ENCODE assay signal across 21 cellular contexts in genomic region chr2:210730672-210731071, GRCh38.
DNase-seq lines count a peak whose midpoint lies in the region; ATAC-seq, FAIRE-seq and TF ChIP-seq lines count a peak whose summit lies in the region.
"Had no signal": no experiment of that assay in that cellular context is flagged by ENCODE, and none has a peak within 500 bp of the region (broad histone marks: within the 10 kb centered on the region; RNA-seq: fewer than 3 reads in every experiment).

No MANE protein-coding gene starts in this region.

- no peak overlapping the region for H3K4ac ChIP-seq in IMR-90 (ENCODE audit: low read depth, low read length)

- H3K79me1 ChIP-seq in IMR-90 (ENCODE audit: low read depth in 1 of 2, low read length in 2 of 2), result no peaks in the 10 kb centered on the region

- no peak overlapping the region for H4K8ac ChIP-seq in IMR-90 (ENCODE audit: low read depth in 2 of 2, low read length in 2 of 2)

- WGBS in HepG2 (ENCODE audit: low lambda C conversion rate), result 22% methylated on average over 2 of the region's 2 CpGs
- WGBS in right lobe of liver (ENCODE audit: insufficient coverage, low coverage, low lambda C conversion rate, missing lambda C conversion rate), result 71% methylated on average over 2 of the region's 2 CpGs
- no CpG with 5 or more reads among the region's 2 CpGs for WGBS in IMR-90 (ENCODE audit: extremely low coverage in 2 of 2, insufficient read length in 1 of 2), 2 experiments
- WGBS in K562 (ENCODE audit: insufficient coverage, low coverage, missing lambda C conversion rate), result 0% methylated on average over 2 of the region's 2 CpGs

- H2AFZ ChIP-seq in HepG2 (ENCODE audit: low read length) (no peak overlapping the region), IMR-90 (replicated peaks; ENCODE audit: low read length, poor library complexity) (no peak overlapping the region), K562 (ENCODE audit: low read depth, low read length) (no peak overlapping the region)

- BruUV-seq in HepG2 (replicated peaks; lab: Mats Ljungman, UMichigan) (no TSS peak), IMR-90 (replicated peaks; lab: Mats Ljungman, UMichigan) (no TSS peak), K562 (replicated peaks; lab: Mats Ljungman, UMichigan) (no TSS peak)

- H3K9me1 ChIP-seq in IMR-90 (ENCODE audit: insufficient read depth, low read length), result no peaks in the 10 kb centered on the region
- H3K9me1 ChIP-seq in K562 (ENCODE audit: control insufficient read depth, insufficient read depth, low read length), result no peaks in the 10 kb centered on the region

- no peak overlapping the region for H3K14ac ChIP-seq in IMR-90 (replicated peaks; ENCODE audit: low read depth, low read length)

- TF ChIP-seq EP300 in HepG2 (IDR thresholded peaks at IDR 0.05; ENCODE audit: low read depth in 2 of 2, low read length in 2 of 2) (no peak), HepG2 (CRISPR knock-in tag; IDR thresholded peaks at IDR 0.05; ENCODE audit: borderline replicate concordance) (no peak), K562 (IDR thresholded peaks at IDR 0.05; ENCODE audit: low read length) (no peak)

- H3K79me2 ChIP-seq in HepG2 (ENCODE audit: insufficient read depth, low read length) (no peaks in the 10 kb centered on the region), K562 (ENCODE audit: control insufficient read depth, insufficient read depth, low read length) (no peaks in the 10 kb centered on the region)

- H4K5ac ChIP-seq in IMR-90 (ENCODE audit: low read depth, low read length), result no peak overlapping the region

- TF ChIP-seq RAD21 in HepG2 (CRISPR knock-in tag; IDR thresholded peaks at IDR 0.05) (no peak), IMR-90 (IDR thresholded peaks at IDR 0.05; ENCODE audit: low read length) (no peak), K562 (CRISPR knock-in tag; conservative IDR thresholded peaks at IDR 0.05 in 1 of 2, IDR thresholded peaks at IDR 0.05 in 1 of 2) (no peak)

- H3K9ac ChIP-seq in HepG2 (ENCODE audit: insufficient read depth, low read depth, low read length), result no peak overlapping the region
- no peak overlapping the region for H3K9ac ChIP-seq in IMR-90 (ENCODE audit: low read depth, low read length)
- H3K9ac ChIP-seq in K562 (ENCODE audit: insufficient read depth in 1 of 2, low read depth in 2 of 2, low read length in 2 of 2), result no peak overlapping the region
- H3K9ac ChIP-seq: BLaER1 treated with 17β-estradiol and CSF1 and Interleukin-3, amounts not matched to agents 10 nM and 100 nM had no signal

- H4K20me1 ChIP-seq in HepG2 (ENCODE audit: insufficient read depth, low read length) (no peaks in the 10 kb centered on the region), IMR-90 (ENCODE audit: insufficient read depth, low read length) (no peaks in the 10 kb centered on the region), K562 (replicated peaks; ENCODE audit: control insufficient read depth, insufficient read depth, low read length) (no peaks in the 10 kb centered on the region)
- H4K20me1 ChIP-seq: BLaER1 treated with 17β-estradiol and CSF1 and Interleukin-3, amounts not matched to agents 10 nM and 100 nM had no signal

- no peak overlapping the region for H3K27ac ChIP-seq in HepG2 (ENCODE audit: extremely low read length, insufficient read depth, low read length)
- H3K27ac ChIP-seq in right lobe of liver, result no peak overlapping the region
- H3K27ac ChIP-seq in IMR-90 (ENCODE audit: insufficient read depth, low read length), result no peak overlapping the region
- no peak overlapping the region for H3K27ac ChIP-seq in K562 (ENCODE audit: extremely low read depth, low read depth, low read length)
- H3K27ac ChIP-seq: BLaER1 treated with 17β-estradiol and CSF1 and Interleukin-3, amounts not matched to agents 10 nM and 100 nM; C4-2B had no signal

- no peak overlapping the region for H3K23ac ChIP-seq in IMR-90 (ENCODE audit: low read depth, low read length)

- no peak overlapping the region for H2BK20ac ChIP-seq in IMR-90 (ENCODE audit: low read depth, low read length)

- no peak overlapping the region for H2AK9ac ChIP-seq in IMR-90 (replicated peaks; ENCODE audit: low read depth, low read length, poor library complexity)

- H3K56ac ChIP-seq in IMR-90 (ENCODE audit: extremely low read depth, insufficient read depth, low read length), result no peak overlapping the region

- H2BK15ac ChIP-seq in IMR-90 (ENCODE audit: low read depth, low read length), result no peak overlapping the region

- DNase-seq in HepG2 (ENCODE audit: low spot score) (no peak), right lobe of liver (no peak), IMR-90 (no peak), K562 (ENCODE audit: extremely low read depth in 1 of 4, low spot score in 3 of 4) (no peak), MV-4-11 (lab: John Stamatoyannopoulos, UW) (no peak), mucosa of descending colon (no peak), iPS-NIHi11 (ENCODE audit: low spot score) (no peak)
- DNase-seq: 8988T; AML-193; Caco-2; Calu3; CD4-positive, alpha-beta T cell; CD8-positive, alpha-beta T cell; DMS79 treated with DMSO at 0.1 percent for 48 hours; GF-D8 had no signal

- H2BK120ac ChIP-seq in IMR-90 (ENCODE audit: low read depth, low read length), result no peak overlapping the region

- no peaks in the 10 kb centered on the region for H3K27me3 ChIP-seq in HepG2 (ENCODE audit: control insufficient read depth in 1 of 2, insufficient read depth in 2 of 2, low read length in 2 of 2)
- no peaks in the 10 kb centered on the region for H3K27me3 ChIP-seq in right lobe of liver
- H3K27me3 ChIP-seq in IMR-90 (ENCODE audit: control insufficient read depth, insufficient read depth, low read length), result no peaks in the 10 kb centered on the region
- H3K27me3 ChIP-seq in K562 (ENCODE audit: control insufficient read depth in 2 of 2, insufficient read depth in 2 of 2, low read length in 2 of 2), result no peaks in the 10 kb centered on the region
- H3K27me3 ChIP-seq: BLaER1 treated with 17β-estradiol and CSF1 and Interleukin-3, amounts not matched to agents 10 nM and 100 nM had no signal

- dilution Hi-C loops in IMR-90 (cut with HindIII; ENCODE audit: low sequenced_read_pairs, unreplicated experiment), result no loop called here

- ATAC-seq in HepG2 (no peak), right lobe of liver (no peak), IMR-90 (ENCODE audit: low read depth) (no peak), K562 (no peak), mucosa of descending colon (no peak)
- ATAC-seq: CD8-positive, alpha-beta T cell had no signal

- no peak overlapping the region for H3K4me2 ChIP-seq in HepG2 (ENCODE audit: low read depth, low read length)
- no peak overlapping the region for H3K4me2 ChIP-seq in IMR-90 (ENCODE audit: low read depth, low read length)
- H3K4me2 ChIP-seq in K562 (ENCODE audit: insufficient read depth, low read length), result no peak overlapping the region
- H3K4me2 ChIP-seq: BLaER1 treated with 17β-estradiol and CSF1 and Interleukin-3, amounts not matched to agents 10 nM and 100 nM had no signal

- no peak overlapping the region for H4K91ac ChIP-seq in IMR-90 (ENCODE audit: insufficient read depth, low read depth, low read length)

- POLR2A ChIA-PET in HepG2 (lab: Yijun Ruan, JAX), result no interaction called here
- POLR2A ChIA-PET in IMR-90 (lab: Charles Lee; ENCODE audit: unreplicated experiment), result no interaction called here
- POLR2A ChIA-PET in K562 (lab: Yijun Ruan, JAX), result no interaction called here

- H3K4me3 ChIP-seq in HepG2 (replicated peaks in 1 of 3; ENCODE audit: insufficient read depth in 1 of 3, low read depth in 2 of 3, low read length in 3 of 3) (no peak overlapping the region), right lobe of liver (no peak overlapping the region), IMR-90 (ENCODE audit: insufficient read depth, low read depth, low read length) (no peak overlapping the region), K562 (no peak overlapping the region), mucosa of descending colon (no peak overlapping the region)
- H3K4me3 ChIP-seq: BLaER1 treated with 17β-estradiol and CSF1 and Interleukin-3, amounts not matched to agents 10 nM and 100 nM had no signal

- no peak overlapping the region for H3K18ac ChIP-seq in IMR-90 (ENCODE audit: low read depth, low read length)

- H2BK5ac ChIP-seq in IMR-90 (ENCODE audit: low read depth, low read length, poor library complexity, severe bottlenecking), result no peak overlapping the region

- CTCF ChIA-PET in HepG2 (lab: Yijun Ruan, JAX; ENCODE audit: low intra/inter-chr PET ratio, low total read pairs), result no interaction called here
- CTCF ChIA-PET in IMR-90 (lab: Yijun Ruan, JAX), result no interaction called here
- CTCF ChIA-PET in K562 (lab: Yijun Ruan, JAX; ENCODE audit: low intra/inter-chr PET ratio), result no interaction called here

- TF ChIP-seq POLR2A in HepG2 (IDR thresholded peaks at IDR 0.05; ENCODE audit: insufficient read depth in 1 of 2, low read depth in 2 of 2, low read length in 2 of 2) (no peak), right lobe of liver (IDR thresholded peaks at IDR 0.05) (no peak), IMR-90 (IDR thresholded peaks at IDR 0.05; ENCODE audit: low read depth, low read length) (no peak), K562 (conservative IDR thresholded peaks at IDR 0.05) (no peak)

- no peak overlapping the region for H2AK5ac ChIP-seq in IMR-90 (ENCODE audit: low read depth, low read length)

- intact Hi-C loops in HepG2 (cut with micrococcal nuclease; ENCODE audit: unreplicated experiment) (no loop called here), right lobe of liver (cut with DNase I) (no loop called here), IMR-90 (cut with micrococcal nuclease) (no loop called here), K562 (cut with micrococcal nuclease) (no loop called here), mucosa of descending colon (cut with DNase I, micrococcal nuclease) (no loop called here)

- H3K9me3 ChIP-seq in HepG2 (ENCODE audit: low read length) (no peaks in the 10 kb centered on the region), right lobe of liver (no peaks in the 10 kb centered on the region), IMR-90 (ENCODE audit: control insufficient read depth, insufficient read depth, low read length) (no peaks in the 10 kb centered on the region), K562 (replicated peaks; ENCODE audit: control insufficient read depth, insufficient read depth, low read depth, low read length) (no peaks in the 10 kb centered on the region), mucosa of descending colon (no peaks in the 10 kb centered on the region)
- H3K9me3 ChIP-seq: Caco-2 had no signal

- no peak for FAIRE-seq in HepG2 (lab: Jason Lieb, UNC)
- FAIRE-seq in K562 (lab: Jason Lieb, UNC), result no peak
- FAIRE-seq: A204.1, G401.6, GM12891, GM19239 had no signal

- in situ Hi-C loops in HepG2 (cut with HindIII; ENCODE audit: extremely low pct_ligation_motif_present, low pct_unique_long_range_greater_than_20kb) (no loop called here), IMR-90 (cut with MboI; ENCODE audit: low sequenced_read_pairs) (no loop called here), K562 (cut with MboI) (no loop called here)

- no peaks in the 10 kb centered on the region for H3K4me1 ChIP-seq in HepG2 (ENCODE audit: insufficient read depth, low read length)
- H3K4me1 ChIP-seq in right lobe of liver, result peaks cover 0 to 3% (median 0%) of the 10 kb centered on the region in 4 donors
- no peaks in the 10 kb centered on the region for H3K4me1 ChIP-seq in IMR-90 (ENCODE audit: control insufficient read depth, insufficient read depth, low read length)
- H3K4me1 ChIP-seq in K562 (replicated peaks in 1 of 2; ENCODE audit: control insufficient read depth in 2 of 2, insufficient read depth in 2 of 2, low read length in 2 of 2), result no peaks in the 10 kb centered on the region
- no peaks in the 10 kb centered on the region for H3K4me1 ChIP-seq in mucosa of descending colon (ENCODE audit: low read depth)
- H3K4me1 ChIP-seq: Caco-2 had no signal

- no peak for TF ChIP-seq CTCF in HepG2 (CRISPR knock-in tag; IDR thresholded peaks at IDR 0.05)
- TF ChIP-seq CTCF in right lobe of liver (IDR thresholded peaks at IDR 0.05), result no peak
- no peak for TF ChIP-seq CTCF in IMR-90 (conservative IDR thresholded peaks at IDR 0.05; ENCODE audit: low read depth, low read length)
- no peak for TF ChIP-seq CTCF in K562 (IDR thresholded peaks at IDR 0.05 in 2 of 3, conservative IDR thresholded peaks at IDR 0.05 in 1 of 3; ENCODE audit: insufficient read depth in 2 of 3, low read depth in 1 of 3, low read length in 3 of 3)
- no peak for TF ChIP-seq CTCF in mucosa of descending colon (IDR thresholded peaks at IDR 0.05)

- H3K36me3 ChIP-seq in HepG2 (replicated peaks in 1 of 2; ENCODE audit: control insufficient read depth in 1 of 2, insufficient read depth in 2 of 2, low read length in 2 of 2), result no peaks in the 10 kb centered on the region
- H3K36me3 ChIP-seq in right lobe of liver, result no peaks in the 10 kb centered on the region
- no peaks in the 10 kb centered on the region for H3K36me3 ChIP-seq in IMR-90 (ENCODE audit: control insufficient read depth, insufficient read depth, low read length)
- no peaks in the 10 kb centered on the region for H3K36me3 ChIP-seq in K562 (ENCODE audit: control insufficient read depth, insufficient read depth, low read length)
- H3K36me3 ChIP-seq in mucosa of descending colon (ENCODE audit: low read depth), result no peaks in the 10 kb centered on the region
- H3K36me3 ChIP-seq: BLaER1 treated with 17β-estradiol and CSF1 and Interleukin-3, amounts not matched to agents 10 nM and 100 nM had no signal

Comparison
In these comparisons a context has a peak if more than half of its experiments do, and no peak if none do; other contexts are left out.
1. Of the 241 proteins assayed by ChIP-seq in both HepG2 and K562: peak only in HepG2: MAFF and MAFK; only in K562: none; in both: none; in neither: 239.